ENCODE assay signal across 17 cellular contexts in the genomic region with DNA sequence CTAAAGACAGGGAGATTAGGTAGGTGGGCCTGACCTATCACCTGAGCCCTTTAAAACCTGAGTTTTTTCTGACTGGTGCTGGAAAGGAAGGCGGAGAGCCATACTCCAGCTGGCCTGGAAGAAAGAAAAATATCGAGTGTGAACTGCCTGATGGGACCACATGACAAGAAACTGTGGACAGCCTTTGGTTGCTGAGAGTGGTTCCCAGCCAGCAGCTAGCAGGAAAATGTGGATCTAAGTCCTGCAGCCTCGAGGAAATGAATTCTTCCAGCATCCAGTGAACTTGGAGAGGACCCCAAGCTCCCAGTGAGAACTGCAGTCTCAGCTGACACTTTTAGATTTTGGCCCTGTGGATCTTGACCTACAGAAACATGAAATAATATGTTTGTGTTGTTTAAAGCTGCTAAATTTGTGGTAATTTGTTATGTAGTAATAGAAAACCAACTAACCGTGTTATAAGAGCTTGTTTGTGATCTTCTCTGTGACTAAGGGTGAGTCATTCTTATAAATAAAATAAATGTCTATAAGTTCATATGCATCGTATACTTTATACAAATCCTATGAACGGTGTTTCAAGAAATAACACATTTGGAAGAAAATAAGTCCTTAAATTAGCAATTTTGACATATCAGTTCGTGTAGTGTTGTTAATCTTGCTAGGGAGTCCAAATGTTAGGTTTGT.
DNase-seq lines count a peak whose midpoint lies in the region; ATAC-seq lines count a peak whose summit lies in the region.
"Had no signal": no experiment of that assay in that cellular context is flagged by ENCODE, and none has a peak within 500 bp of the region (broad histone marks: within the 10 kb centered on the region; RNA-seq: fewer than 3 reads in every experiment).

No MANE protein-coding gene starts in this region.

- DNase-seq in DMS53 (lab: John Stamatoyannopoulos, UW) (peak; percentile 57), HCEC 1CT (peak; percentile 36), astrocyte of the hippocampus (ENCODE audit: low read depth, low spot score) (peak; percentile 5), iris pigment epithelial cell (ENCODE audit: low read depth) (peak; percentile 17), NCI-H2107 (lab: John Stamatoyannopoulos, UW) (no peak), dedifferentiated amniotic fluid mesenchymal stem cell (ENCODE audit: extremely low spot score) (no peak)
- DNase-seq: CD4-positive, alpha-beta memory T cell; NCI-H1417 treated with DMSO at 0.1 percent for 48 hours; NCI-H2029 treated with DMSO at 0.1 percent for 48 hours; NCI-H2227 treated with DMSO at 0.1 percent for 48 hours; NCI-H526 treated with DMSO at 0.1 percent for 48 hours; Right ventricle myocardium superior; SK-N-SH had no signal

- ATAC-seq in GM18519 (IDR thresholded peaks at IDR 0.05; ENCODE audit: low FRiP score, unreplicated experiment) (no peak), GM21723 (IDR thresholded peaks at IDR 0.05; ENCODE audit: unreplicated experiment) (no peak)
- ATAC-seq: HepG2, Panc1 had no signal

Comparison
In these comparisons a context has a peak if more than half of its experiments do, and no peak if none do; other contexts are left out.
1. DNase-seq: peak in DMS53 (single experiment), HCEC 1CT (single experiment), astrocyte of the hippocampus (single experiment) and iris pigment epithelial cell (single experiment); none in NCI-H2107 (single experiment) and dedifferentiated amniotic fluid mesenchymal stem cell (single experiment).